1 cellular context compared by ENCODE assay signal in the genomic region with DNA sequence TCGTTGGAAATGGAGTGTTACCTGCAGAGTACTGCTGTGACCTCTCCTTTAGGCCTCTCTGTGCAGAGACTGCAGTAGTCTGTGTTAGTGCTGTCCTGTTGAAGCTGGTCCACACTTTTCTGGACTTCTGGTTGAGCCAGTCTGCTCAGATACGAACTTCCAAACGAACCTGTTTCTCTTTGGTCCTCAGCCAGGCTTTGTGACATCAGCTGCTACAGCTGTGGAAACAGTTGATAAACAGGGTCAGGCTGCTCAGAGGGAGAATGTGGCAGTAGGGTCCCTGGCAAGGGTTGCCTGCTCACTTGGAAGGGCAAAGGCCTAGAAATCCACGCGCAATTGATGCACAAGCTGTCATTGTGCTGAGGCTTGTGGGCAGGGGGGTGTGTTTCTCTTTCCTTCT.
TF ChIP-seq lines count a peak whose summit lies in the region.

No MANE protein-coding gene starts in this region.

TF ChIP-seq in GM23338, 12 proteins besides CTCF, POLR2A, EP300 and RAD21 (continued from another document):
- TF ChIP-seq, protein P1, sequence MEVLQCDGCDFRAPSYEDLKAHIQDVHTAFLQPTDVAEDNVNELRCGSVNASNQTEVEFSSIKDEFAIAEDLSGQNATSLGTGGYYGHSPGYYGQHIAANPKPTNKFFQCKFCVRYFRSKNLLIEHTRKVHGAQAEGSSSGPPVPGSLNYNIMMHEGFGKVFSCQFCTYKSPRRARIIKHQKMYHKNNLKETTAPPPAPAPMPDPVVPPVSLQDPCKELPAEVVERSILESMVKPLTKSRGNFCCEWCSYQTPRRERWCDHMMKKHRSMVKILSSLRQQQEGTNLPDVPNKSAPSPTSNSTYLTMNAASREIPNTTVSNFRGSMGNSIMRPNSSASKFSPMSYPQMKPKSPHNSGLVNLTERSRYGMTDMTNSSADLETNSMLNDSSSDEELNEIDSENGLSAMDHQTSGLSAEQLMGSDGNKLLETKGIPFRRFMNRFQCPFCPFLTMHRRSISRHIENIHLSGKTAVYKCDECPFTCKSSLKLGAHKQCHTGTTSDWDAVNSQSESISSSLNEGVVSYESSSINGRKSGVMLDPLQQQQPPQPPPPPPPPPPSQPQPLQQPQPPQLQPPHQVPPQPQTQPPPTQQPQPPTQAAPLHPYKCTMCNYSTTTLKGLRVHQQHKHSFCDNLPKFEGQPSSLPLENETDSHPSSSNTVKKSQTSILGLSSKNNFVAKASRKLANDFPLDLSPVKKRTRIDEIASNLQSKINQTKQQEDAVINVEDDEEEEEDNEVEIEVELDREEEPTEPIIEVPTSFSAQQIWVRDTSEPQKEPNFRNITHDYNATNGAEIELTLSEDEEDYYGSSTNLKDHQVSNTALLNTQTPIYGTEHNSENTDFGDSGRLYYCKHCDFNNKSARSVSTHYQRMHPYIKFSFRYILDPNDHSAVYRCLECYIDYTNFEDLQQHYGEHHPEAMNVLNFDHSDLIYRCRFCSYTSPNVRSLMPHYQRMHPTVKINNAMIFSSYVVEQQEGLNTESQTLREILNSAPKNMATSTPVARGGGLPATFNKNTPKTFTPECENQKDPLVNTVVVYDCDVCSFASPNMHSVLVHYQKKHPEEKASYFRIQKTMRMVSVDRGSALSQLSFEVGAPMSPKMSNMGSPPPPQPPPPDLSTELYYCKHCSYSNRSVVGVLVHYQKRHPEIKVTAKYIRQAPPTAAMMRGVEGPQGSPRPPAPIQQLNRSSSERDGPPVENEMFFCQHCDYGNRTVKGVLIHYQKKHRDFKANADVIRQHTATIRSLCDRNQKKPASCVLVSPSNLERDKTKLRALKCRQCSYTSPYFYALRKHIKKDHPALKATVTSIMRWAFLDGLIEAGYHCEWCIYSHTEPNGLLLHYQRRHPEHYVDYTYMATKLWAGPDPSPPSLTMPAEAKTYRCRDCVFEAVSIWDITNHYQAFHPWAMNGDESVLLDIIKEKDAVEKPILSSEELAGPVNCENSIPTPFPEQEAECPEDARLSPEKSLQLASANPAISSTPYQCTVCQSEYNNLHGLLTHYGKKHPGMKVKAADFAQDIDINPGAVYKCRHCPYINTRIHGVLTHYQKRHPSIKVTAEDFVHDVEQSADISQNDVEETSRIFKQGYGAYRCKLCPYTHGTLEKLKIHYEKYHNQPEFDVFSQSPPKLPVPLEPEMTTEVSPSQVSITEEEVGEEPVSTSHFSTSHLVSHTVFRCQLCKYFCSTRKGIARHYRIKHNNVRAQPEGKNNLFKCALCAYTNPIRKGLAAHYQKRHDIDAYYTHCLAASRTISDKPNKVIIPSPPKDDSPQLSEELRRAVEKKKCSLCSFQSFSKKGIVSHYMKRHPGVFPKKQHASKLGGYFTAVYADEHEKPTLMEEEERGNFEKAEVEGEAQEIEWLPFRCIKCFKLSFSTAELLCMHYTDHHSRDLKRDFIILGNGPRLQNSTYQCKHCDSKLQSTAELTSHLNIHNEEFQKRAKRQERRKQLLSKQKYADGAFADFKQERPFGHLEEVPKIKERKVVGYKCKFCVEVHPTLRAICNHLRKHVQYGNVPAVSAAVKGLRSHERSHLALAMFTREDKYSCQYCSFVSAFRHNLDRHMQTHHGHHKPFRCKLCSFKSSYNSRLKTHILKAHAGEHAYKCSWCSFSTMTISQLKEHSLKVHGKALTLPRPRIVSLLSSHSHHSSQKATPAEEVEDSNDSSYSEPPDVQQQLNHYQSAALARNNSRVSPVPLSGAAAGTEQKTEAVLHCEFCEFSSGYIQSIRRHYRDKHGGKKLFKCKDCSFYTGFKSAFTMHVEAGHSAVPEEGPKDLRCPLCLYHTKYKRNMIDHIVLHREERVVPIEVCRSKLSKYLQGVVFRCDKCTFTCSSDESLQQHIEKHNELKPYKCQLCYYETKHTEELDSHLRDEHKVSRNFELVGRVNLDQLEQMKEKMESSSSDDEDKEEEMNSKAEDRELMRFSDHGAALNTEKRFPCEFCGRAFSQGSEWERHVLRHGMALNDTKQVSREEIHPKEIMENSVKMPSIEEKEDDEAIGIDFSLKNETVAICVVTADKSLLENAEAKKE (CRISPR knock-in tag; IDR thresholded peaks at IDR 0.05): no peak
- no peak for TF ChIP-seq ZNF114 (CRISPR knock-in tag; IDR thresholded peaks at IDR 0.05)
- TF ChIP-seq EZH2 (IDR thresholded peaks at IDR 0.05; ENCODE audit: low read depth, unreplicated experiment): no peak
